In genomic region chr1:100065183-100065968, GRCh38 we compare ENCODE assay signal across 16 cellular contexts.
DNase-seq lines count a peak whose midpoint lies in the region; ATAC-seq and FAIRE-seq lines count a peak whose summit lies in the region.
"Had no signal": no experiment of that assay in that cellular context is flagged by ENCODE, and none has a peak within 500 bp of the region (broad histone marks: within the 10 kb centered on the region; RNA-seq: fewer than 3 reads in every experiment).

No MANE protein-coding gene starts in this region.

- H2BK5ac ChIP-seq in mesendoderm (ENCODE audit: low read length) = no peak overlapping the region

- FAIRE-seq in HTR-8/SVneo (lab: Jason Lieb, UNC) = no peak
- FAIRE-seq: astrocyte had no signal

- in situ Hi-C loops in ACHN (cut with HindIII; ENCODE audit: low pct_ligation_motif_present, low pct_unique_long_range_greater_than_20kb, low sequenced_read_pairs) = no loop called here

- peaks cover 6% of the 10 kb centered on the region for H3K36me3 ChIP-seq in mesendoderm (ENCODE audit: control insufficient read depth, insufficient read depth, low read length)

- H3K4me3 ChIP-seq in mesendoderm (ENCODE audit: low read length) = no peak overlapping the region
- H3K4me3 ChIP-seq: stomach had no signal

- H3K27me3 Mint-ChIP-seq in activated T-helper 17 cell treated with anti-CD3 and anti-CD28 coated beads, Interleukin-2, amount 50 U/mL, for 72 hours = no peaks in the 10 kb centered on the region

- no peak overlapping the region for H4K8ac ChIP-seq in mesendoderm (ENCODE audit: low read depth, low read length)

- H3K18ac ChIP-seq in mesendoderm (ENCODE audit: low read length) = no peak overlapping the region

- no peak overlapping the region for H3K23ac ChIP-seq in mesendoderm (ENCODE audit: low read length)

- no peak overlapping the region for H3K9ac ChIP-seq in mesendoderm (ENCODE audit: low read length)

- ATAC-seq in activated T-helper 17 cell treated with anti-CD3 and anti-CD28 coated beads, Interleukin-2, amount 50 U/mL, for 72 hours (replicated peaks) = no peak
- ATAC-seq in HG03045 (IDR thresholded peaks at IDR 0.05; ENCODE audit: unreplicated experiment) = no peak
- no peak for ATAC-seq in GM18867 (IDR thresholded peaks at IDR 0.05; ENCODE audit: unreplicated experiment)

- DNase-seq in ACHN (peak; percentile 32), Daoy (ENCODE audit: low read depth) (peak; percentile 34), mesendoderm (peak; percentile 14), HTR-8/SVneo (ENCODE audit: insufficient read length, low spot score) (no peak), NCI-H1092 treated with DMSO at 0.1 percent for 48 hours (lab: John Stamatoyannopoulos, UW) (no peak)
- DNase-seq: C1 segment of cervical spinal cord; foreskin fibroblast; NCI-H1417 treated with DMSO at 0.1 percent for 48 hours; NCI-H526 treated with DMSO at 0.1 percent for 48 hours; stimulated activated CD4-positive, alpha-beta T cell treated with anti-CD3 and anti-CD28 coated beads, Interleukin-2, amount 100 ng/mL, for 48 hours; stomach; T-helper 9 cell had no signal

- peaks cover 98% of the 10 kb centered on the region for H3K36me3 Mint-ChIP-seq in activated T-helper 17 cell treated with anti-CD3 and anti-CD28 coated beads, Interleukin-2, amount 50 U/mL, for 72 hours (ENCODE audit: low read depth)

- no peak overlapping the region for H2AK5ac ChIP-seq in mesendoderm (ENCODE audit: low read length)

- no peaks in the 10 kb centered on the region for H3K27me3 ChIP-seq in mesendoderm (ENCODE audit: insufficient read depth, low read length, poor library complexity)
- H3K27me3 ChIP-seq: stomach had no signal

- H3K56ac ChIP-seq in mesendoderm (ENCODE audit: low read length) = no peak overlapping the region

- H3K79me1 ChIP-seq in mesendoderm (ENCODE audit: low read length) = peaks cover 3% of the 10 kb centered on the region

- 100% methylated on average over 1 of the region's 1 CpG for WGBS in mesendoderm (ENCODE audit: extremely low coverage, insufficient coverage, low lambda C conversion rate)

- no peaks in the 10 kb centered on the region for H3K9me3 Mint-ChIP-seq in activated T-helper 17 cell treated with anti-CD3 and anti-CD28 coated beads, Interleukin-2, amount 50 U/mL, for 72 hours

- no peaks in the 10 kb centered on the region for H3K79me2 ChIP-seq in mesendoderm (ENCODE audit: control insufficient read depth, insufficient read depth, low read length)

- H3K4me3 Mint-ChIP-seq in activated T-helper 17 cell treated with anti-CD3 and anti-CD28 coated beads, Interleukin-2, amount 50 U/mL, for 72 hours = no peak overlapping the region

- H3K4me1 ChIP-seq in mesendoderm (ENCODE audit: control insufficient read depth, low read depth, low read length) = no peaks in the 10 kb centered on the region

- H2BK15ac ChIP-seq in mesendoderm (replicated peaks; ENCODE audit: low read depth) = no peak overlapping the region

- H3K27ac ChIP-seq in mesendoderm (ENCODE audit: low read depth, low read length) = no peak overlapping the region

- peak overlapping the region; percentile 75 for H3K27ac Mint-ChIP-seq in activated T-helper 17 cell treated with anti-CD3 and anti-CD28 coated beads, Interleukin-2, amount 50 U/mL, for 72 hours

- H2BK120ac ChIP-seq in mesendoderm (ENCODE audit: low read depth, low read length) = no peak overlapping the region

- H3K4ac ChIP-seq in mesendoderm (ENCODE audit: low read depth, low read length) = no peak overlapping the region

- H3K4me1 Mint-ChIP-seq in activated T-helper 17 cell treated with anti-CD3 and anti-CD28 coated beads, Interleukin-2, amount 50 U/mL, for 72 hours = peaks cover 7% of the 10 kb centered on the region

- no peak overlapping the region for H4K5ac ChIP-seq in mesendoderm (ENCODE audit: low read length)

- no peak overlapping the region for H3K4me2 ChIP-seq in mesendoderm (ENCODE audit: low read length)

Comparison
In these comparisons a context has a peak if more than half of its experiments do, and no peak if none do; other contexts are left out.
1. DNase-seq: peak in ACHN (single experiment), Daoy (single experiment) and mesendoderm (single experiment); none in HTR-8/SVneo (single experiment) and NCI-H1092 treated with DMSO at 0.1 percent for 48 hours (single experiment).